Comparison of ENCODE assay signal across 9 cellular contexts in genomic region chr13:39942177-39942900, GRCh38.
A peak's percentile ranks its signal among the peaks of the same experiment; 100 is the strongest.
DNase-seq lines count a peak whose midpoint lies in the region; ATAC-seq and TF ChIP-seq lines count a peak whose summit lies in the region.
"Had no signal": no experiment of that assay in that cellular context is flagged by ENCODE, and none has a peak within 500 bp of the region (broad histone marks: within the 10 kb centered on the region; RNA-seq: fewer than 3 reads in every experiment).

No MANE protein-coding gene starts in this region.

- H3K27me3 Mint-ChIP-seq in activated CD8-positive, alpha-beta memory T cell treated with anti-CD3 and anti-CD28 coated beads, Interleukin-2, amount 10 ng/mL, durations not matched to agents 7 days and 5 days, result no peaks in the 10 kb centered on the region
- peaks cover 0 to 5% of the 10 kb centered on the region in 2 donors for H3K27me3 Mint-ChIP-seq in stimulated activated naive B cell treated with anti-CD40 and anti-IgM and Interleukin-4, amounts not matched to agents 10 μg/mL and 1 μg/mL and 100 μg/mL, for 72 hours

- H4K20me1 ChIP-seq in OCI-LY3 (ENCODE audit: insufficient read depth, low read length), result no peaks in the 10 kb centered on the region

- H3K27me3 ChIP-seq in OCI-LY3 (ENCODE audit: low read depth, low read length), result peaks cover 2% of the 10 kb centered on the region; the same call in 1 of the 2 replicates
- H3K27me3 ChIP-seq: body of pancreas had no signal

- peak overlapping the region; percentile 86 for H3K4me2 ChIP-seq in OCI-LY3 (ENCODE audit: low read length)

- peak overlapping the region; percentile 28; the same call in 1 of the 2 replicates for H3K9ac ChIP-seq in OCI-LY3 (ENCODE audit: low read length)

- H3K27ac ChIP-seq in OCI-LY3 (ENCODE audit: low read length) (no peak overlapping the region), coronary artery (no peak overlapping the region)
- H3K27ac ChIP-seq: body of pancreas had no signal

- peak overlapping the region; percentile 68 for H3K4me3 ChIP-seq in OCI-LY3 (ENCODE audit: low read length)
- no peak overlapping the region for H3K4me3 ChIP-seq in coronary artery
- H3K4me3 ChIP-seq: body of pancreas had no signal

- no peaks in the 10 kb centered on the region for H3K36me3 ChIP-seq in OCI-LY3 (replicated peaks; ENCODE audit: low read depth, low read length)

- no peak for DNase-seq in activated CD8-positive, alpha-beta memory T cell treated with anti-CD3 and anti-CD28 coated beads, Interleukin-2, amount 10 ng/mL, durations not matched to agents 7 days and 5 days
- DNase-seq in activated CD8-positive, alpha-beta memory T cell treated with anti-CD3 and anti-CD28 coated beads, Interleukin-2, amount 50 U/mL, for 48 hours, result no peak
- DNase-seq in stimulated activated naive B cell treated with anti-CD40 and anti-IgM and Interleukin-4, amounts not matched to agents 10 μg/mL and 1 μg/mL and 100 μg/mL, for 72 hours, result no peak
- DNase-seq in coronary artery (ENCODE audit: low spot score) (no peak), germinal center (ENCODE audit: low spot score) (no peak)
- DNase-seq in activated naive CD4-positive, alpha-beta T cell (lab: John Stamatoyannopoulos, UW), result no peak

- TF ChIP-seq CTCF in OCI-LY3 (IDR thresholded peaks at IDR 0.05; ENCODE audit: low read depth, low read length) (no peak), coronary artery (IDR thresholded peaks at IDR 0.05) (no peak)

- no peaks in the 10 kb centered on the region for H3K36me3 Mint-ChIP-seq in activated CD8-positive, alpha-beta memory T cell treated with anti-CD3 and anti-CD28 coated beads, Interleukin-2, amount 10 ng/mL, durations not matched to agents 7 days and 5 days
- no peaks in the 10 kb centered on the region for H3K36me3 Mint-ChIP-seq in stimulated activated naive B cell treated with anti-CD40 and anti-IgM and Interleukin-4, amounts not matched to agents 10 μg/mL and 1 μg/mL and 100 μg/mL, for 72 hours

- no peaks in the 10 kb centered on the region for H3K9me3 ChIP-seq in OCI-LY3 (ENCODE audit: insufficient read depth, low read length)
- H3K9me3 ChIP-seq: body of pancreas had no signal

- no peaks in the 10 kb centered on the region for H3K79me2 ChIP-seq in OCI-LY3 (ENCODE audit: low read length)

- ATAC-seq in activated CD8-positive, alpha-beta memory T cell treated with anti-CD3 and anti-CD28 coated beads, Interleukin-2, amount 10 ng/mL, durations not matched to agents 7 days and 5 days, result peak; percentile 34
- peak; percentile 25 for ATAC-seq in HG02610 (IDR thresholded peaks at IDR 0.05; ENCODE audit: unreplicated experiment)
- ATAC-seq in stimulated activated naive B cell treated with anti-CD40 and anti-IgM and Interleukin-4, amounts not matched to agents 10 μg/mL and 1 μg/mL and 100 μg/mL, for 72 hours (replicated peaks), result peak; percentile 56 to 57

- H3K4me1 ChIP-seq in OCI-LY3 (ENCODE audit: low read length), result peaks cover 16% of the 10 kb centered on the region
- H3K4me1 ChIP-seq: body of pancreas had no signal

- no peak overlapping the region for H3K27ac Mint-ChIP-seq in activated CD8-positive, alpha-beta memory T cell treated with anti-CD3 and anti-CD28 coated beads, Interleukin-2, amount 10 ng/mL, durations not matched to agents 7 days and 5 days
- no peak overlapping the region for H3K27ac Mint-ChIP-seq in stimulated activated naive B cell treated with anti-CD40 and anti-IgM and Interleukin-4, amounts not matched to agents 10 μg/mL and 1 μg/mL and 100 μg/mL, for 72 hours

- H2AFZ ChIP-seq in OCI-LY3 (ENCODE audit: low read depth, low read length), result peak overlapping the region; percentile 99

- CTCF ChIA-PET in activated CD8-positive, alpha-beta memory T cell treated with anti-CD3 and anti-CD28 coated beads, Interleukin-2, amount 10 ng/mL, durations not matched to agents 7 days and 5 days (lab: Charles Lee), result interaction anchor here (0.7 to 5.5 kb wide), 32 partner anchors 11 to 835 kb away, joined by 3 to 55 read pairs (median 4); partner anchors contain the start of gene MRPS31

- no peak overlapping the region for H3K4me3 Mint-ChIP-seq in activated CD8-positive, alpha-beta memory T cell treated with anti-CD3 and anti-CD28 coated beads, Interleukin-2, amount 10 ng/mL, durations not matched to agents 7 days and 5 days
- H3K4me3 Mint-ChIP-seq in stimulated activated naive B cell treated with anti-CD40 and anti-IgM and Interleukin-4, amounts not matched to agents 10 μg/mL and 1 μg/mL and 100 μg/mL, for 72 hours, result peak overlapping the region in 1 of 2 donors; percentile 51

- H3K4me1 Mint-ChIP-seq in activated CD8-positive, alpha-beta memory T cell treated with anti-CD3 and anti-CD28 coated beads, Interleukin-2, amount 10 ng/mL, durations not matched to agents 7 days and 5 days, result peaks cover 3% of the 10 kb centered on the region
- H3K4me1 Mint-ChIP-seq in stimulated activated naive B cell treated with anti-CD40 and anti-IgM and Interleukin-4, amounts not matched to agents 10 μg/mL and 1 μg/mL and 100 μg/mL, for 72 hours, result peaks cover 6 to 15% of the 10 kb centered on the region in 2 donors

- no peaks in the 10 kb centered on the region for H3K9me3 Mint-ChIP-seq in activated CD8-positive, alpha-beta memory T cell treated with anti-CD3 and anti-CD28 coated beads, Interleukin-2, amount 10 ng/mL, durations not matched to agents 7 days and 5 days (ENCODE audit: low read depth)
- H3K9me3 Mint-ChIP-seq in stimulated activated naive B cell treated with anti-CD40 and anti-IgM and Interleukin-4, amounts not matched to agents 10 μg/mL and 1 μg/mL and 100 μg/mL, for 72 hours, result no peaks in the 10 kb centered on the region
